Comparison of ENCODE assay signal across 11 cellular contexts in the genomic region with DNA sequence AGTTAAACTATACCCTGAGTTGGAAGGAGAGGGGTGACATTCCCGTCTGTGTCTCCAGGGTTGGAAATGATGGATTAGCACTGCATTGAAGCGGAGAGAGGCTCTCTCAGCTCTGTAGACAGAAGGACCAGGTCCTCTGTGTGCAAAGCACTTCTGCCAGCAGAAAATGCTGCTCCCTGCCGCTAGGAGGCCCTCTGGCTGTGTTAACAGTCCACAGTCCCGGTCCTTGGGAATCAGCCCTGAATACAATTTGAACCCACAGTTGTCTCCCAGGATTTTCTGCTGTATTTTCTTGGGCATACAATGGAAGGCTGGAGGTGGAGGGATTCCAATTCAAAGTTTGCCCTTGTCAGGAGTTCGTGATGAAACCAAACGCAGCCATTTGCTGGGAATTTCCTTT.
DNase-seq lines count a peak whose midpoint lies in the region; ATAC-seq and TF ChIP-seq lines count a peak whose summit lies in the region.
"Had no signal": no experiment of that assay in that cellular context is flagged by ENCODE, and none has a peak within 500 bp of the region (broad histone marks: within the 10 kb centered on the region; RNA-seq: fewer than 3 reads in every experiment).

No MANE protein-coding gene starts in this region.

- no peaks in the 10 kb centered on the region for H3K27me3 ChIP-seq in BLaER1
- peaks cover 0 to 45% of the 10 kb centered on the region in 2 donors for H3K27me3 ChIP-seq in left lung

- H3K9ac ChIP-seq in BLaER1: no peak overlapping the region

- H3K9me3 ChIP-seq in BLaER1: no peaks in the 10 kb centered on the region
- no peaks in the 10 kb centered on the region for H3K9me3 ChIP-seq in left lung

- H3K4me2 ChIP-seq in BLaER1: peak overlapping the region; percentile 6; the same call in 1 of the 2 replicates

- ATAC-seq in left lung (peak; percentile 71), GM21367 (IDR thresholded peaks at IDR 0.05; ENCODE audit: unreplicated experiment) (no peak)
- ATAC-seq: activated naive CD4-positive, alpha-beta T cell treated with anti-CD3 and anti-CD28 coated beads, Interleukin-2, amount 50 U/mL, for 72 hours; stimulated activated memory B cell treated with anti-CD40 and anti-IgM and Interleukin-4, amounts not matched to agents 10 μg/mL and 1 μg/mL and 100 μg/mL, for 72 hours had no signal

- no peak overlapping the region for H3K27ac ChIP-seq in BLaER1
- H3K27ac ChIP-seq in left lung: no peak overlapping the region

- H3K36me3 ChIP-seq in BLaER1 (no peaks in the 10 kb centered on the region), left lung (no peaks in the 10 kb centered on the region)

- DNase-seq in GM12864 (ENCODE audit: low read depth) (no peak), SK-MEL-5 (ENCODE audit: low read depth, low spot score) (peak; percentile 44), left lung (no peak), GM19238 (ENCODE audit: insufficient read length, low spot score) (no peak), posterior vena cava (ENCODE audit: low spot score) (no peak)
- DNase-seq in NK-92 treated with Interleukin-12 subunit alpha and Interleukin-12 subunit beta, amount 100 ng/mL, for 24 hours (lab: John Stamatoyannopoulos, UW): no peak
- DNase-seq: NCI-H2029 treated with DMSO at 0.1 percent for 48 hours had no signal

- no peak overlapping the region for H3K4me3 ChIP-seq in BLaER1
- no peak overlapping the region for H3K4me3 ChIP-seq in GM12864 (ENCODE audit: low read depth, low read length)
- H3K4me3 ChIP-seq in left lung: no peak overlapping the region

- H3K4me1 ChIP-seq in BLaER1 (peaks cover 14% of the 10 kb centered on the region), left lung (no peaks in the 10 kb centered on the region)

- TF ChIP-seq CTCF in GM12864 (IDR thresholded peaks at IDR 0.05; ENCODE audit: low read depth, low read length, missing control alignments) (peak; percentile 21), left lung (IDR thresholded peaks at IDR 0.05) (peak in 1 of 2 donors; percentile 35)

- H4K20me1 ChIP-seq in BLaER1: no peaks in the 10 kb centered on the region

- in situ Hi-C loops in SK-MEL-5 (cut with HindIII; ENCODE audit: low pct_unique_long_range_greater_than_20kb, low sequenced_read_pairs): no loop called here

- intact Hi-C loops in left lung (cut with DNase I): no loop called here
- intact Hi-C loops in posterior vena cava (cut with DNase I): no loop called here
